ENCODE assay signal across 8 cellular contexts in the genomic region with DNA sequence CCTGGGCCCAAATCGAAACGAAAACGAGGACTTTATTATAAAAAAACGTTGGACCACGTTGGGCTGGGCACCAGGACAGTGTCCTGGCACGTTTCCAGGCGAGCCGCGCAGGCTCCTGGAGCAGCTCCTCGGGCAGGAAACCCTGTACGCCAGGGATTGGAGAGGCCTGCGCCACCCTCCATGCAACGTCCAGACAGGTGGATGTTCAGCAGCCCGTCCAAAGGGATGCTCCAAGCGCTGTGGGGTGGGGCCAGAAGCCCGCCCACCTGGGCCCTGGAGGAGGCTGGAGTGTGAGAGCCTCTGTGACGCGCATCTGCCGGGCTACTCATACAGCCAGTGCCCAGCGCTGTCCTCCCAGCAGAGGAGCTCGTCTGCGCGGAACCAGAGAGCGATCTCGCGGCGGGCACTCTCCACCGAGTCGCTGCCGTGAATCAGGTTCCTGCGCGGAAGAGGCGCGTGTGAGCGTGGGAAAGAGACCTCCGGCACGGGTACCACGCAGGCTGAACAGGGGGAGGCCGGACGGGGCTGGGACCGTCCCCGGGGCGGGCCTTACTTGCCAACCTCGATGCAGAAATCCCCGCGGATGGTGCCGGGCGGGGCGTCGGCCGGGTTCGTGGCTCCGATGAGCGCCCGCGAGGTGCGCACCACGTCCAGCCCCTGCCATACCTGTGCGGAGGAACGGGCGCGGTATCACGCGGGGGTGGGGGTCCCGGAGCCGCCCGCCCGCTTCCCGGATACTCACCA. TPM values are rescaled to one million over a fixed set of nuclear protein-coding genes. Genes with fewer than 3 reads are reported as not detected.
A peak's percentile ranks its signal among the peaks of the same experiment; 100 is the strongest.
DNase-seq lines count a peak whose midpoint lies in the region; ATAC-seq and TF ChIP-seq lines count a peak whose summit lies in the region.

No MANE protein-coding gene starts in this region.

- H3K27ac ChIP-seq in adrenal gland (peak overlapping the region; percentile 9 to 93 (median 91)), left ventricle myocardium inferior (replicated peaks) (peak overlapping the region; percentile 95)

- no peaks in the 10 kb centered on the region for H3K27me3 ChIP-seq in adrenal gland
- H3K27me3 ChIP-seq in left ventricle myocardium inferior (ENCODE audit: low read depth) = no peaks in the 10 kb centered on the region

- TF ChIP-seq CTCF in GM20000 (IDR thresholded peaks at IDR 0.05; ENCODE audit: extremely low read depth, missing control alignments) = no peak
- peak in 1 of 6 experiments; percentile 12 for TF ChIP-seq CTCF in adrenal gland (IDR thresholded peaks at IDR 0.05)
- TF ChIP-seq CTCF in left ventricle myocardium inferior (IDR thresholded peaks at IDR 0.05; ENCODE audit: borderline replicate concordance) = no peak

- 3 to 13% (median 6%) methylated on average over 28 to 69 of the region's 69 CpGs for WGBS in adrenal gland, 4 donors

- no peaks in the 10 kb centered on the region for H3K9me3 ChIP-seq in adrenal gland (replicated peaks in 1 of 3)
- H3K9me3 ChIP-seq in left ventricle myocardium inferior (replicated peaks) = no peaks in the 10 kb centered on the region

- intact Hi-C loops in adrenal gland (cut with DNase I) = loop anchor here in 1 of 2 donors (5.0 kb wide), 1 partner anchor 57 kb away; a partner anchor contains a TSS
- intact Hi-C loops in left ventricle myocardium inferior (cut with micrococcal nuclease) = no loop called here
- intact Hi-C loops in posterior vena cava (cut with DNase I) = no loop called here

- H3K36me3 ChIP-seq in adrenal gland (replicated peaks in 1 of 2) (peaks cover 0 to 40% of the 10 kb centered on the region in 2 donors), left ventricle myocardium inferior (peaks cover 48% of the 10 kb centered on the region)

- peak; percentile 86 for DNase-seq in GM20000 (ENCODE audit: low spot score)
- peak; percentile 85 for DNase-seq in RKO (ENCODE audit: low spot score)
- DNase-seq in adrenal gland = peak; percentile 84 to 95 (median 90)
- DNase-seq in left ventricle myocardium inferior = peak; percentile 62
- DNase-seq in posterior vena cava (ENCODE audit: low spot score) = peak; percentile 90

- ATAC-seq in HG02678 (IDR thresholded peaks at IDR 0.05; ENCODE audit: unreplicated experiment) (no peak), HG03442 (IDR thresholded peaks at IDR 0.05; ENCODE audit: unreplicated experiment) (no peak), GM18907 (IDR thresholded peaks at IDR 0.05; ENCODE audit: unreplicated experiment) (no peak)

- peak; percentile 57 to 78 for TF ChIP-seq POLR2A in adrenal gland (IDR thresholded peaks at IDR 0.05)

- H3K4me3 ChIP-seq in adrenal gland (peak overlapping the region; percentile 48 to 99 (median 92)), left ventricle myocardium inferior (peak overlapping the region; percentile 92)

- peaks cover 26 to 36% of the 10 kb centered on the region in 2 donors for H3K4me1 ChIP-seq in adrenal gland (replicated peaks in 1 of 2)
- peaks cover 61% of the 10 kb centered on the region for H3K4me1 ChIP-seq in left ventricle myocardium inferior

RNA-seq across cellular contexts. Expression of a gene that starts 0.8 kb away (rescaled TPM):
- total RNA-seq in adrenal gland = 100 to 1,000 TPM in 7 of 8 donors, 10 to 100 TPM in 1; 82.5 to 319 (median 181) TPM
- polyA plus RNA-seq in adrenal gland = 1,000 to 10,000 TPM in 1 of 3 donors, 100 to 1,000 TPM in 1, under 1 TPM in 1; 0.95 to 1,073 (median 860) TPM
- 37.0 TPM for total RNA-seq in left ventricle myocardium inferior
- total RNA-seq in posterior vena cava = 10 to 100 TPM; 31.6 to 47.0 TPM

RNA-seq across cellular contexts. Expression of a gene that starts 2.1 kb away (rescaled TPM):
- total RNA-seq in adrenal gland (10 to 100 TPM in 5 of 8 donors, 1 to 10 TPM in 3; 5.7 to 30.6 (median 19.2) TPM), left ventricle myocardium inferior (7.4 TPM), posterior vena cava (10 to 100 TPM; 10.2 to 12.0 TPM)
- polyA plus RNA-seq in adrenal gland = 10 to 100 TPM in 2 of 3 donors, 1 to 10 TPM in 1; 1.8 to 90.7 (median 38.0) TPM

RNA-seq across cellular contexts. Expression of a gene that starts 2.4 kb away (rescaled TPM):
- total RNA-seq in adrenal gland (100 to 1,000 TPM; 138 to 226 (median 154) TPM), left ventricle myocardium inferior (78.0 TPM), posterior vena cava (10 to 100 TPM; 37.3 to 45.8 TPM)
- 100 to 1,000 TPM in 1 of 3 donors, 10 to 100 TPM in 2; 84.3 to 113 (median 95.6) TPM for polyA plus RNA-seq in adrenal gland

RNA-seq across cellular contexts. Expression of a gene that starts 11.9 kb away (rescaled TPM):
- total RNA-seq in adrenal gland (100 to 1,000 TPM in 5 of 8 donors, 10 to 100 TPM in 3; 47.7 to 158 (median 107) TPM), left ventricle myocardium inferior (36.8 TPM), posterior vena cava (10 to 100 TPM; 21.7 to 26.7 TPM)
- 100 to 1,000 TPM in 2 of 3 donors, 1 to 10 TPM in 1; 8.3 to 297 (median 238) TPM for polyA plus RNA-seq in adrenal gland

RNA-seq across cellular contexts. Expression of a gene that starts 12.3 kb away (rescaled TPM):
- total RNA-seq in adrenal gland = 100 to 1,000 TPM in 4 of 8 donors, 10 to 100 TPM in 4; 51.3 to 252 (median 90.7) TPM
- 10 to 100 TPM in 2 of 3 donors, 1 to 10 TPM in 1; 3.0 to 84.8 (median 78.6) TPM for polyA plus RNA-seq in adrenal gland
- total RNA-seq in left ventricle myocardium inferior = 36.2 TPM
- total RNA-seq in posterior vena cava = 10 to 100 TPM; 30.4 to 30.9 TPM
